8 cellular contexts compared by ENCODE assay signal in genomic region chr7:141700848-141701371, GRCh38. TPM values are rescaled to one million over a fixed set of nuclear protein-coding genes. Genes with fewer than 3 reads are reported as not detected.
DNase-seq lines count a peak whose midpoint lies in the region; ATAC-seq and TF ChIP-seq lines count a peak whose summit lies in the region.

No MANE protein-coding gene starts in this region.

- ATAC-seq in CD8-positive, alpha-beta T cell, result no peak
- ATAC-seq in omental fat pad (ENCODE audit: low FRiP score), result peak; percentile 12
- no peak for ATAC-seq in GM18502 (IDR thresholded peaks at IDR 0.05; ENCODE audit: poor library complexity, unreplicated experiment)

- POLR2A ChIA-PET in CD8-positive, alpha-beta T cell (lab: Charles Lee), result interaction anchor here (0.6 to 5.1 kb wide), 4 partner anchors 10 to 150 kb away, joined by 3 to 56 read pairs (median 5); partner anchors contain the start of genes AGK and SSBP1

- WGBS in lower leg skin, 2 donors, result 10 to 13% methylated on average over 20 of the region's 20 CpGs

- peak overlapping the region; percentile 41 for H3K27ac ChIP-seq in CD8-positive, alpha-beta T cell (ENCODE audit: low read depth, low read length)

- in situ Hi-C loops in HAP-1 (cut with MboI; ENCODE audit: low sequenced_read_pairs), result no loop called here

- no peaks in the 10 kb centered on the region for H3K9me3 Mint-ChIP-seq in CD8-positive, alpha-beta T cell
- H3K9me3 Mint-ChIP-seq in activated CD4-positive, alpha-beta T cell treated with anti-CD3 and anti-CD28 coated beads, Interleukin-2, amount 10 ng/mL, durations not matched to agents 24 days and 14 days, result no peaks in the 10 kb centered on the region

- CTCF ChIA-PET in CD8-positive, alpha-beta T cell (lab: Charles Lee), result interaction anchor here (1.2 to 3.1 kb wide), 4 partner anchors 9 to 46 kb away, joined by 3 to 16 read pairs (median 6); partner anchors contain the start of gene SSBP1

- H3K27me3 ChIP-seq in CD8-positive, alpha-beta T cell (ENCODE audit: insufficient read depth, low read length), result no peaks in the 10 kb centered on the region
- no peaks in the 10 kb centered on the region for H3K27me3 ChIP-seq in HAP-1 (ENCODE audit: low read depth)

- H3K9me3 ChIP-seq in CD8-positive, alpha-beta T cell (ENCODE audit: low read length), result no peaks in the 10 kb centered on the region
- H3K9me3 ChIP-seq in HAP-1, result no peaks in the 10 kb centered on the region

- H3K4me1 Mint-ChIP-seq in CD8-positive, alpha-beta T cell (ENCODE audit: low read depth), result peaks cover 56% of the 10 kb centered on the region
- peaks cover 45% of the 10 kb centered on the region for H3K4me1 Mint-ChIP-seq in activated CD4-positive, alpha-beta T cell treated with anti-CD3 and anti-CD28 coated beads, Interleukin-2, amount 10 ng/mL, durations not matched to agents 24 days and 14 days

- no peaks in the 10 kb centered on the region for H3K27me3 Mint-ChIP-seq in CD8-positive, alpha-beta T cell (ENCODE audit: low read depth)
- peaks cover 13% of the 10 kb centered on the region for H3K27me3 Mint-ChIP-seq in activated CD4-positive, alpha-beta T cell treated with anti-CD3 and anti-CD28 coated beads, Interleukin-2, amount 10 ng/mL, durations not matched to agents 24 days and 14 days

- TF ChIP-seq POLR2A in lower leg skin (IDR thresholded peaks at IDR 0.05), result no peak

- H3K36me3 ChIP-seq in CD8-positive, alpha-beta T cell (ENCODE audit: insufficient read depth, low read length), result no peaks in the 10 kb centered on the region
- H3K36me3 ChIP-seq in HAP-1 (replicated peaks), result no peaks in the 10 kb centered on the region

- peak overlapping the region; percentile 89 for H3K4me3 Mint-ChIP-seq in CD8-positive, alpha-beta T cell
- peak overlapping the region; percentile 83 for H3K4me3 Mint-ChIP-seq in activated CD4-positive, alpha-beta T cell treated with anti-CD3 and anti-CD28 coated beads, Interleukin-2, amount 10 ng/mL, durations not matched to agents 24 days and 14 days

- peaks cover 36% of the 10 kb centered on the region for H3K4me1 ChIP-seq in CD8-positive, alpha-beta T cell (ENCODE audit: insufficient read depth, low read length)
- H3K4me1 ChIP-seq in HAP-1, result peaks cover 16% of the 10 kb centered on the region

- TF ChIP-seq CTCF in CD8-positive, alpha-beta T cell (IDR thresholded peaks at IDR 0.05), result no peak
- TF ChIP-seq CTCF in fibroblast of mammary gland (conservative IDR thresholded peaks at IDR 0.05; ENCODE audit: control insufficient read depth, insufficient read depth, low read depth, low read length) (no peak), omental fat pad (IDR thresholded peaks at IDR 0.05) (no peak), lower leg skin (IDR thresholded peaks at IDR 0.05) (no peak)

- peak in 4 of 7 experiments; percentile 2 to 24 (median 15) for DNase-seq in CD8-positive, alpha-beta T cell
- DNase-seq in HAP-1 (ENCODE audit: low spot score in 2 of 2) (peak in 1 of 2 experiments; percentile 24), fibroblast of mammary gland (ENCODE audit: low read depth) (no peak), omental fat pad (ENCODE audit: low spot score) (no peak), NCI-H1436 treated with DMSO at 0.1 percent for 48 hours (lab: John Stamatoyannopoulos, UW) (no peak), lower leg skin (ENCODE audit: low spot score in 2 of 2) (no peak)
- DNase-seq in activated CD4-positive, alpha-beta T cell treated with anti-CD3 and anti-CD28 coated beads, Interleukin-2, amount 10 ng/mL, durations not matched to agents 24 days and 14 days, result peak; percentile 65

- peak overlapping the region; percentile 77 for H3K4me3 ChIP-seq in CD8-positive, alpha-beta T cell (ENCODE audit: low read depth, low read length)
- H3K4me3 ChIP-seq in HAP-1, result peak overlapping the region; percentile 48
- peak overlapping the region; percentile 33 for H3K4me3 ChIP-seq in fibroblast of mammary gland (ENCODE audit: control insufficient read depth, low read depth, low read length)
- H3K4me3 ChIP-seq in lower leg skin (ENCODE audit: low read depth, poor library complexity, severe bottlenecking), result no peak overlapping the region

- peak overlapping the region; percentile 92 for H3K27ac Mint-ChIP-seq in CD8-positive, alpha-beta T cell
- H3K27ac Mint-ChIP-seq in activated CD4-positive, alpha-beta T cell treated with anti-CD3 and anti-CD28 coated beads, Interleukin-2, amount 10 ng/mL, durations not matched to agents 24 days and 14 days, result peak overlapping the region; percentile 74

- peaks cover 11% of the 10 kb centered on the region for H3K36me3 Mint-ChIP-seq in CD8-positive, alpha-beta T cell
- H3K36me3 Mint-ChIP-seq in activated CD4-positive, alpha-beta T cell treated with anti-CD3 and anti-CD28 coated beads, Interleukin-2, amount 10 ng/mL, durations not matched to agents 24 days and 14 days (ENCODE audit: low read depth), result peaks cover 11% of the 10 kb centered on the region

- intact Hi-C loops in CD8-positive, alpha-beta T cell (cut with DNase I, micrococcal nuclease), result loop anchor here (1.0 to 10.0 kb wide), 4 partner anchors 37 to 149 kb away; partner anchors contain the start of genes AGK (in 2 of the 2) and SSBP1 (in 2 of the 2)
- intact Hi-C loops in activated CD4-positive, alpha-beta T cell treated with anti-CD3 and anti-CD28 coated beads, Interleukin-2, amount 10 ng/mL, durations not matched to agents 24 days and 14 days (cut with micrococcal nuclease), result loop anchor here (2.0 kb wide), 1 partner anchor 22 kb away; no protein-coding TSS in a partner anchor
- intact Hi-C loops in lower leg skin (cut with DNase I; ENCODE audit: low total_unique reads), result no loop called here

RNA-seq across cellular contexts. Expression of gene DENND11, which starts 1.1 kb away (rescaled TPM):
- total RNA-seq in CD8-positive, alpha-beta T cell, result 10 to 100 TPM; 41.9 to 42.4 TPM
- total RNA-seq in activated CD4-positive, alpha-beta T cell treated with anti-CD3 and anti-CD28 coated beads, Interleukin-2, amount 10 ng/mL, durations not matched to agents 24 days and 14 days, result 33.3 and 35.1 TPM in 2 replicates
- total RNA-seq in omental fat pad (10 to 100 TPM; 12.4 to 28.4 (median 19.6) TPM), lower leg skin (10 to 100 TPM; 11.6 to 15.8 (median 14.6) TPM)

RNA-seq across cellular contexts. Expression of gene WEE2, which starts 7.2 kb away (rescaled TPM):
- total RNA-seq in CD8-positive, alpha-beta T cell, result under 1 TPM; 0.22 to 0.27 TPM
- total RNA-seq in activated CD4-positive, alpha-beta T cell treated with anti-CD3 and anti-CD28 coated beads, Interleukin-2, amount 10 ng/mL, durations not matched to agents 24 days and 14 days, result not detected in 2 replicates
- under 1 TPM in 1 of 4 donors, not detected in 3; 0.79 TPM for total RNA-seq in omental fat pad
- total RNA-seq in lower leg skin, result not detected

RNA-seq across cellular contexts. Expression of gene SSBP1, which starts 37.2 kb away (rescaled TPM):
- 100 to 1,000 TPM; 107 TPM for total RNA-seq in CD8-positive, alpha-beta T cell
- 264 and 266 TPM in 2 replicates for total RNA-seq in activated CD4-positive, alpha-beta T cell treated with anti-CD3 and anti-CD28 coated beads, Interleukin-2, amount 10 ng/mL, durations not matched to agents 24 days and 14 days
- total RNA-seq in omental fat pad (100 to 1,000 TPM in 2 of 4 donors, 10 to 100 TPM in 2; 76.8 to 106 (median 92.0) TPM), lower leg skin (100 to 1,000 TPM in 1 of 4 donors, 10 to 100 TPM in 3; 87.5 to 109 (median 90.8) TPM)

Comparison
In these comparisons a context has a peak if more than half of its experiments do, and no peak if none do; other contexts are left out.
1. DNase-seq: peak in CD8-positive, alpha-beta T cell (4 of 7) and activated CD4-positive, alpha-beta T cell treated with anti-CD3 and anti-CD28 coated beads, Interleukin-2, amount 10 ng/mL, durations not matched to agents 24 days and 14 days (single experiment); none in fibroblast of mammary gland (single experiment), omental fat pad (single experiment), NCI-H1436 treated with DMSO at 0.1 percent for 48 hours (single experiment) and lower leg skin (0 of 2).